In the genomic region with DNA sequence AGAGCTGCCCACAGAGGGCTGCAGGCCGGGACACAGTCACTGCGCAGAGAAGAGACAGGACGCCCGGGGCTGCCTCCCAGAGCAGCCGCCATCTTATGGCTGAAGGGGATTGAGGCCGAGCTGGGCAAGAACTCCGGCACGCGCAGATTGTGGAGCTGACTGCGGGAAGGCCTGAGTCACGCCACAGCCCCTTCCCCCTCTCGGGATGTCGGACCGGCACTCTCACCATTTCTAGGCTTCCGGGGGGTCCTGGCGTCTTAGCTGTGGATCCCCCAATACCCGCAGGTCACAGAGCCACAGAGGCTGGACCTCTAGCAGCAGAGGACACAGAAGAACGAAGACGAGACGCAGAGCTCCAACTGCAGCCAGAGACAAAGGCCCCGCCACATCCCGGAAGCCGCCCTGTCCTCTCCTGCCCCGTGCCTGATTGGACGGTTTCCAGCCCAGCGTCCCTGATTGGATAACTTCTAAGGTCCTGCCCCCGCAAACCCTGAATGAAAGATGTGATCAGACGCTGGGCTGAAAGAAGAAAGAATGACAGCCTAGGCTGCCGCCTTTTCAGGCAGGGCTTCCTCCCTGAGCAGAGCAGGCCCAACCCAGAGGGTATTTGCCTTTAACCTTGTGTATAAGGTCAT, we compare ENCODE assay signal across 9 cellular contexts. TPM values are rescaled to one million over a fixed set of nuclear protein-coding genes. Genes with fewer than 3 reads are reported as not detected.
DNase-seq lines count a peak whose midpoint lies in the region; ATAC-seq and TF ChIP-seq lines count a peak whose summit lies in the region.
"Had no signal": no experiment of that assay in that cellular context is flagged by ENCODE, and none has a peak within 500 bp of the region (broad histone marks: within the 10 kb centered on the region; RNA-seq: fewer than 3 reads in every experiment).

A gene (minus strand): TSS at position 373 of the 635 bp plus-strand sequence. CDS start 144 bp downstream, at position 229.

- peak; percentile 94 for ATAC-seq in HG03460 (IDR thresholded peaks at IDR 0.05; ENCODE audit: unreplicated experiment)

- H3K4me1 ChIP-seq in esophagus squamous epithelium (peaks cover 0 to 14% (median 5%) of the 10 kb centered on the region in 3 donors), muscle layer of duodenum (ENCODE audit: control insufficient read depth in 1 of 2, insufficient read depth in 2 of 2, low read length in 2 of 2) (peaks cover 0 to 3% of the 10 kb centered on the region in 2 donors)

- H3K9me3 Mint-ChIP-seq in activated T-helper 1 cell treated with anti-CD3 and anti-CD28 coated beads, Interleukin-12 subunit alpha, Interleukin-12 subunit beta, Interleukin-2, Interleukin-4 antibody, amounts not matched to agents 30 ng/mL and 10 ng/mL and 1 ng/mL, durations not matched to agents 14 hours and 24 hours and 36 hours, result peaks cover 27% of the 10 kb centered on the region

- peaks cover 2% of the 10 kb centered on the region for H3K27me3 Mint-ChIP-seq in activated T-helper 1 cell treated with anti-CD3 and anti-CD28 coated beads, Interleukin-12 subunit alpha, Interleukin-12 subunit beta, Interleukin-2, Interleukin-4 antibody, amounts not matched to agents 30 ng/mL and 10 ng/mL and 1 ng/mL, durations not matched to agents 14 hours and 24 hours and 36 hours (ENCODE audit: insufficient read depth)

- TF ChIP-seq POLR2A in esophagus squamous epithelium (IDR thresholded peaks at IDR 0.05), result peak in 3 of 4 donors; percentile 62 to 84 (median 75)

- DNase-seq in Ammon's horn (ENCODE audit: low spot score) (peak; percentile 97), GM19238 (ENCODE audit: insufficient read length, low spot score) (peak; percentile 58), OCI-M2 (lab: John Stamatoyannopoulos, UW; ENCODE audit: unreplicated experiment) (peak; percentile 70), esophagus squamous epithelium (lab: John Stamatoyannopoulos, UW) (peak; percentile 74)
- DNase-seq in activated T-helper 1 cell treated with anti-CD3 and anti-CD28 coated beads, Interleukin-12 subunit alpha, Interleukin-12 subunit beta, Interleukin-2, Interleukin-4 antibody, amounts not matched to agents 30 ng/mL and 10 ng/mL and 1 ng/mL, durations not matched to agents 14 hours and 24 hours and 36 hours (ENCODE audit: low spot score), result peak; percentile 87
- DNase-seq in stimulated activated CD8-positive, alpha-beta memory T cell treated with anti-CD3 and anti-CD28 coated beads, Interleukin-7, amount 100 ng/mL, for 24 hours (ENCODE audit: low read depth), result peak; percentile 83

- H3K27ac ChIP-seq in esophagus squamous epithelium (peak within 1 kb of the TSS; percentile 85 to 96 (median 92)), muscle layer of duodenum (ENCODE audit: low read length) (peak within 1 kb of the TSS; percentile 91)
- H3K27ac ChIP-seq: KMS-11 had no signal

- H3K36me3 ChIP-seq in esophagus squamous epithelium, result peaks cover 0 to 35% (median 0%) of the 10 kb centered on the region in 3 donors
- peaks cover 0 to 8% of the 10 kb centered on the region in 2 donors for H3K36me3 ChIP-seq in muscle layer of duodenum (ENCODE audit: control insufficient read depth in 1 of 2, insufficient read depth in 2 of 2, low read length in 2 of 2)

- no peak for TF ChIP-seq CTCF in esophagus squamous epithelium (IDR thresholded peaks at IDR 0.05)

- peak within 1 kb of the TSS; percentile 98 for H3K27ac Mint-ChIP-seq in activated T-helper 1 cell treated with anti-CD3 and anti-CD28 coated beads, Interleukin-12 subunit alpha, Interleukin-12 subunit beta, Interleukin-2, Interleukin-4 antibody, amounts not matched to agents 30 ng/mL and 10 ng/mL and 1 ng/mL, durations not matched to agents 14 hours and 24 hours and 36 hours

- H3K36me3 Mint-ChIP-seq in activated T-helper 1 cell treated with anti-CD3 and anti-CD28 coated beads, Interleukin-12 subunit alpha, Interleukin-12 subunit beta, Interleukin-2, Interleukin-4 antibody, amounts not matched to agents 30 ng/mL and 10 ng/mL and 1 ng/mL, durations not matched to agents 14 hours and 24 hours and 36 hours (ENCODE audit: low read depth), result peaks cover 48% of the 10 kb centered on the region

- whole genome bisulfite sequencing in esophagus squamous epithelium, 2 donors, result 0% methylated on average over 11 to 16 of the region's 29 CpGs

- H3K4me3 ChIP-seq in esophagus squamous epithelium (peak within 1 kb of the TSS; percentile 61 to 92 (median 72)), muscle layer of duodenum (ENCODE audit: low read depth in 1 of 2, low read length in 2 of 2) (peak within 1 kb of the TSS; percentile 66 to 88)

- intact Hi-C loops in activated T-helper 1 cell treated with anti-CD3 and anti-CD28 coated beads, Interleukin-12 subunit alpha, Interleukin-12 subunit beta, Interleukin-2, Interleukin-4 antibody, amounts not matched to agents 30 ng/mL and 10 ng/mL and 1 ng/mL, durations not matched to agents 14 hours and 24 hours and 36 hours (cut with micrococcal nuclease), result loop anchor here (1.0 to 10.0 kb wide), 10 partner anchors 16 to 1559 kb away; a partner anchor contains a TSS
- intact Hi-C loops in esophagus squamous epithelium (cut with DNase I), result no loop called here

- peak within 1 kb of the TSS; percentile 98 for H3K4me3 Mint-ChIP-seq in activated T-helper 1 cell treated with anti-CD3 and anti-CD28 coated beads, Interleukin-12 subunit alpha, Interleukin-12 subunit beta, Interleukin-2, Interleukin-4 antibody, amounts not matched to agents 30 ng/mL and 10 ng/mL and 1 ng/mL, durations not matched to agents 14 hours and 24 hours and 36 hours

- H3K27me3 ChIP-seq in esophagus squamous epithelium (no peaks in the 10 kb centered on the region), muscle layer of duodenum (ENCODE audit: low read depth, low read length) (no peaks in the 10 kb centered on the region)

- peaks cover 0 to 23% (median 0%) of the 10 kb centered on the region in 3 donors for H3K9me3 ChIP-seq in esophagus squamous epithelium
- H3K9me3 ChIP-seq in muscle layer of duodenum (ENCODE audit: control insufficient read depth in 1 of 2, low read length in 2 of 2), result peaks cover 0 to 5% of the 10 kb centered on the region in 2 donors

- H3K4me1 Mint-ChIP-seq in activated T-helper 1 cell treated with anti-CD3 and anti-CD28 coated beads, Interleukin-12 subunit alpha, Interleukin-12 subunit beta, Interleukin-2, Interleukin-4 antibody, amounts not matched to agents 30 ng/mL and 10 ng/mL and 1 ng/mL, durations not matched to agents 14 hours and 24 hours and 36 hours (ENCODE audit: low read depth), result peaks cover 2% of the 10 kb centered on the region

RNA-seq across cellular contexts. Expression of the gene that starts here (rescaled TPM):
- total RNA-seq in activated T-helper 1 cell treated with anti-CD3 and anti-CD28 coated beads, Interleukin-12 subunit alpha, Interleukin-12 subunit beta, Interleukin-2, Interleukin-4 antibody, amounts not matched to agents 30 ng/mL and 10 ng/mL and 1 ng/mL, durations not matched to agents 14 hours and 24 hours and 36 hours, result 29.9 and 30.5 TPM in 2 replicates
- total RNA-seq in esophagus squamous epithelium, result 1 to 10 TPM; 2.7 to 9.9 (median 4.0) TPM

Comparison
In these comparisons a context has a peak if more than half of its experiments do, and no peak if none do; other contexts are left out.
1. Peak in every context shown above with its lines: DNase-seq, ATAC-seq, H3K4me3 ChIP-seq and H3K27ac ChIP-seq.